Comparison of ENCODE assay signal across 7 cellular contexts in the genomic region with DNA sequence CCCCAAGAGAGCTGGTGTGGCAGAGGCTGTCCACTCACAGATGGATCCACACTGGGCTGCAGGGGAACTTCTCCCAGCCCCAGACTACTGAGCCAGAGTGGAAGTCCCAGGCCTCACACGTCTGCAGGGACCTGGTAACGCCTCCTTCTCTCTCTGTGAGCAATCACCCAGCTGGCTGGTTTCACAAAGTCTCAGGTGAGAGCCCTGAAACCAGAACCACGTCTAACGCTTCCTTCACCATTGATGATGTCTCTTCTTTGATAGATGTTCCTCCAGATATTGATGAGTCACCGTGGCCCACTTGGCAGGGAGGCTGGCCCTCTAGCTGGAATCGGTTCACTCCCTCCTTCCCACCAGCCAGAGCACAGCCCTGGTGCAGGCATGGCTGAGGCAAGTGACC. TPM values are rescaled to one million over a fixed set of nuclear protein-coding genes. Genes with fewer than 3 reads are reported as not detected.
"Had no signal": no experiment of that assay in that cellular context is flagged by ENCODE, and none has a peak within 500 bp of the region (broad histone marks: within the 10 kb centered on the region; RNA-seq: fewer than 3 reads in every experiment).

No MANE protein-coding gene starts in this region.

RNA-seq across cellular contexts. Expression of a gene that starts 54.5 kb away (rescaled TPM):
- total RNA-seq: dermis microvascular lymphatic vessel endothelial cell, endothelial cell of umbilical vein, foreskin keratinocyte, occipital lobe, progenitor cell of endocrine pancreas had no signal
- polyA plus RNA-seq: endothelial cell of umbilical vein, foreskin keratinocyte, immature natural killer cell, keratinocyte had no signal
